20 cellular contexts compared by ENCODE assay signal in the genomic region with DNA sequence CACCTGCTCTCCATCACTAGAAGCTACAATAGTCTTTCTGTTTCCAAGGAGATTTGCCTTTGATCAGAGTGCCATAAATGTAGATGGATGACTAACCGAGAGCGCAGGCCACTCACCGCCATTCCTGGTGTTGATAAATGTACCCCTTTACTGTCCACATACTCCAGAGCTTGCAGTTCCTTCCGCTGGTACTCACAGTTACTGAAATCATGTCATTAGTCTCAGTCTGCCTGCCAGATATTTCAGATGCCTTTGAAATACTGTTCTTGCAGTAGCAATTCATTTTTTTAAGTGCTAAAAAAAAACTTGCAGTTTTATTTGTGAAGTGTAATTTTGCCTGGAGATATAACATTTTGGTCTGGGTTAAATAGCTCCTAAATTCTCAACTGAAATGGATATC.
"Had no signal": no experiment of that assay in that cellular context is flagged by ENCODE, and none has a peak within 500 bp of the region (broad histone marks: within the 10 kb centered on the region; RNA-seq: fewer than 3 reads in every experiment).

No MANE protein-coding gene starts in this region.

- H3K27ac ChIP-seq: lower lobe of right lung, neural progenitor cell, ovary, right lobe of liver, tibial artery, vagina had no signal

- H3K36me3 ChIP-seq: lower lobe of right lung, neural progenitor cell, ovary, right lobe of liver, tibial artery, vagina had no signal

- H3K4me3 ChIP-seq: lower lobe of right lung, neural progenitor cell, ovary, right lobe of liver, tibial artery, vagina had no signal

- H3K27me3 Mint-ChIP-seq: activated CD4-positive, alpha-beta memory T cell treated with anti-CD3 and anti-CD28 coated beads for 36 hours; activated CD4-positive, alpha-beta T cell treated with anti-CD3 and anti-CD28 coated beads for 36 hours; dendritic cell treated with granulocyte-macrophage colony-stimulating factor and Interleukin-4, amounts not matched to agents 40 ng/mL and 50 ng/mL, for 4 days; T-cell had no signal

- H3K4me1 Mint-ChIP-seq: activated CD4-positive, alpha-beta T cell treated with anti-CD3 and anti-CD28 coated beads for 36 hours; stimulated activated effector memory CD8-positive, alpha-beta T cell treated with anti-CD3 and anti-CD28 coated beads, Interleukin-12 subunit alpha, Interleukin-12 subunit beta, amount 100 ng/mL, for 72 hours had no signal

- H3K4me3 Mint-ChIP-seq: activated CD4-positive, alpha-beta memory T cell treated with anti-CD3 and anti-CD28 coated beads for 36 hours; activated CD4-positive, alpha-beta T cell treated with anti-CD3 and anti-CD28 coated beads for 36 hours; activated T-cell treated with anti-CD3 and anti-CD28 coated beads, Interleukin-2, amount 50 U/mL, for 4 hours; dendritic cell treated with granulocyte-macrophage colony-stimulating factor and Interleukin-4, amounts not matched to agents 40 ng/mL and 50 ng/mL, for 4 days; neural progenitor cell; stimulated activated effector memory CD8-positive, alpha-beta T cell treated with anti-CD3 and anti-CD28 coated beads, Interleukin-12 subunit alpha, Interleukin-12 subunit beta, amount 100 ng/mL, for 72 hours; T-cell had no signal

- H3K4me1 ChIP-seq: lower lobe of right lung, neural progenitor cell, tibial artery, vagina had no signal

- DNase-seq: activated CD4-positive, alpha-beta memory T cell treated with anti-CD3 and anti-CD28 coated beads for 36 hours; activated CD4-positive, alpha-beta T cell treated with anti-CD3 and anti-CD28 coated beads for 36 hours; activated gamma-delta T cell; activated T-cell treated with anti-CD3 and anti-CD28 coated beads, Interleukin-2, amount 50 U/mL, for 4 hours; amniotic stem cell; cerebellar nuclear complex; effector memory CD4-positive, alpha-beta T cell; foreskin melanocyte; lower lobe of right lung; ovary; right lobe of liver; stimulated activated CD4-positive, alpha-beta T cell treated with anti-CD3 and anti-CD28 coated beads, Interleukin-12 subunit alpha, Interleukin-12 subunit beta, amount 100 ng/mL, for 4 hours; stimulated activated CD4-positive, alpha-beta T cell treated with anti-CD3 and anti-CD28 coated beads, Interleukin-2, amount 100 ng/mL, for 24 hours; T-cell; tibial artery had no signal

- H3K27ac Mint-ChIP-seq: activated CD4-positive, alpha-beta memory T cell treated with anti-CD3 and anti-CD28 coated beads for 36 hours; activated CD4-positive, alpha-beta T cell treated with anti-CD3 and anti-CD28 coated beads for 36 hours; activated naive CD4-positive, alpha-beta T cell treated with anti-CD3 and anti-CD28 coated beads, Interleukin-2, amount 50 U/mL, for 72 hours; dendritic cell treated with granulocyte-macrophage colony-stimulating factor and Interleukin-4, amounts not matched to agents 40 ng/mL and 50 ng/mL, for 4 days; neural progenitor cell; stimulated activated effector memory CD8-positive, alpha-beta T cell treated with anti-CD3 and anti-CD28 coated beads, Interleukin-12 subunit alpha, Interleukin-12 subunit beta, amount 100 ng/mL, for 72 hours; T-cell had no signal

- H3K9me3 Mint-ChIP-seq: activated CD4-positive, alpha-beta memory T cell treated with anti-CD3 and anti-CD28 coated beads for 36 hours; activated naive CD4-positive, alpha-beta T cell treated with anti-CD3 and anti-CD28 coated beads, Interleukin-2, amount 50 U/mL, for 72 hours; activated T-cell treated with anti-CD3 and anti-CD28 coated beads, Interleukin-2, amount 50 U/mL, for 4 hours; dendritic cell treated with granulocyte-macrophage colony-stimulating factor and Interleukin-4, amounts not matched to agents 40 ng/mL and 50 ng/mL, for 4 days; neural progenitor cell; stimulated activated effector memory CD8-positive, alpha-beta T cell treated with anti-CD3 and anti-CD28 coated beads, Interleukin-12 subunit alpha, Interleukin-12 subunit beta, amount 100 ng/mL, for 72 hours; T-cell had no signal

- H3K9me3 ChIP-seq: lower lobe of right lung, ovary, right lobe of liver, tibial artery, vagina had no signal

- H3K27me3 ChIP-seq: neural progenitor cell, ovary, right lobe of liver, tibial artery, vagina had no signal
